ENCODE assay signal across 34 cellular contexts in the genomic region with DNA sequence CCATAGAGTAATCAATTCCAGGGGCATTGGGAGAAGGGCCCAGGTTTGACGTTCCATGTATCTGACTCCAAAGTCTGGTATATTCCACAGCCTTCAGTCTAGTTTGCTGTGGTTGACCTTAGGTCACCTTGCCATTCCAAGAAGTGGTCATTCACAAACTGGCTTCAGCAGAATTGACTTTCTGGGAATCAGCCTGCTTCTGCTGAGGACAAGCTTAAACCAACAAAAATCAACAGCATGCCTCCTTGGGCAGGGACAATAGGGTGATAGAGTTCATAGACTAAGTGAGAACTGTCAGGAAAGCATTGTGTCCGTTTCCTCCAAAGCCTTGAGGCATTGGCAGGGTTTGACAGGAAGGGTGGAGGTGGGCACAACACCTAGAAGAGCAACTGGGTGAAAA.
"Had no signal": no experiment of that assay in that cellular context is flagged by ENCODE, and none has a peak within 500 bp of the region (broad histone marks: within the 10 kb centered on the region; RNA-seq: fewer than 3 reads in every experiment).

No MANE protein-coding gene starts in this region.

- H3K4me3 ChIP-seq: Peyer's patch had no signal

- H3K9me3 ChIP-seq: Peyer's patch had no signal

- ATAC-seq: activated CD8-positive, alpha-beta memory T cell treated with anti-CD3 and anti-CD28 coated beads, Interleukin-2, amount 10 ng/mL, durations not matched to agents 7 days and 5 days; activated naive CD8-positive, alpha-beta T cell treated with anti-CD3 and anti-CD28 coated beads, Interleukin-2, amount 50 U/mL, for 24 hours had no signal

- H3K4me1 Mint-ChIP-seq: activated CD4-positive, alpha-beta memory T cell treated with anti-CD3 and anti-CD28 coated beads, Interleukin-2, amount 10 ng/mL, durations not matched to agents 7 days and 5 days; activated naive CD4-positive, alpha-beta T cell treated with anti-CD3 and anti-CD28 coated beads, Interleukin-2, amount 10 ng/mL, durations not matched to agents 7 days and 5 days had no signal

- H3K27me3 ChIP-seq: brain microvascular endothelial cell, Peyer's patch had no signal

- DNase-seq: activated B cell treated with CpG ODN at 0.5 μM for 24 hours; activated CD4-positive, alpha-beta memory T cell treated with anti-CD3 and anti-CD28 coated beads, Interleukin-2, amount 10 ng/mL, durations not matched to agents 7 days and 5 days; activated CD4-positive, alpha-beta T cell treated with anti-CD3 and anti-CD28 coated beads for 4 hours; activated CD4-positive, CD25-positive, alpha-beta regulatory T cell treated with anti-CD3 and anti-CD28 coated beads, Interleukin-2, amount 50 U/mL, for 72 hours; activated CD8-positive, alpha-beta memory T cell treated with anti-CD3 and anti-CD28 coated beads for 24 hours; activated CD8-positive, alpha-beta memory T cell treated with anti-CD3 and anti-CD28 coated beads, Interleukin-2, amount 10 ng/mL, durations not matched to agents 7 days and 5 days; activated CD8-positive, alpha-beta memory T cell treated with anti-CD3 and anti-CD28 coated beads, Interleukin-2, amount 50 U/mL, for 48 hours; activated effector memory CD4-positive, alpha-beta T cell treated with Interleukin-2 at 50 U/mL for 16 hours; activated naive CD4-positive, alpha-beta T cell treated with anti-CD3 and anti-CD28 coated beads, Interleukin-2, amount 10 ng/mL, durations not matched to agents 7 days and 5 days; activated naive CD8-positive, alpha-beta T cell treated with anti-CD3 and anti-CD28 coated beads, Interleukin-2, amount 50 U/mL, for 24 hours; activated T-cell treated with anti-CD3 and anti-CD28 coated beads, Interleukin-2, amount 50 U/mL, for 48 hours; aorta; brain microvascular endothelial cell; central memory CD4-positive, alpha-beta T cell; KG1; NCI-H1092 treated with DMSO at 0.1 percent for 48 hours; NCI-H1417; NCI-H146; NCI-H187; NCI-H2029 treated with DMSO at 0.1 percent for 48 hours; NCI-H2107; NCI-H2171; NCI-H510A; NCI-H526; NCI-H748 treated with DMSO at 0.1 percent for 48 hours; Peyer's patch; RPMI8226; SIG-M5; SW 1271; T-helper 1 cell; T-helper 2 cell; T-helper 9 cell had no signal

- H3K27me3 Mint-ChIP-seq: activated naive CD8-positive, alpha-beta T cell treated with anti-CD3 and anti-CD28 coated beads, Interleukin-2, amount 50 U/mL, for 24 hours had no signal

- H3K27ac ChIP-seq: brain microvascular endothelial cell, Peyer's patch, VCaP had no signal

- H3K27ac Mint-ChIP-seq: activated B cell treated with CpG ODN at 0.5 μM for 24 hours; activated CD4-positive, alpha-beta memory T cell treated with anti-CD3 and anti-CD28 coated beads, Interleukin-2, amount 10 ng/mL, durations not matched to agents 7 days and 5 days; activated CD8-positive, alpha-beta memory T cell treated with anti-CD3 and anti-CD28 coated beads, Interleukin-2, amount 10 ng/mL, durations not matched to agents 7 days and 5 days; activated naive CD4-positive, alpha-beta T cell treated with anti-CD3 and anti-CD28 coated beads, Interleukin-2, amount 10 ng/mL, durations not matched to agents 7 days and 5 days; activated naive CD8-positive, alpha-beta T cell; activated naive CD8-positive, alpha-beta T cell treated with anti-CD3 and anti-CD28 coated beads, Interleukin-2, amount 50 U/mL, for 24 hours had no signal

- H3K4me3 Mint-ChIP-seq: activated B cell treated with CpG ODN at 0.5 μM for 24 hours; activated CD4-positive, alpha-beta memory T cell treated with anti-CD3 and anti-CD28 coated beads, Interleukin-2, amount 10 ng/mL, durations not matched to agents 7 days and 5 days; activated CD8-positive, alpha-beta memory T cell treated with anti-CD3 and anti-CD28 coated beads, Interleukin-2, amount 10 ng/mL, durations not matched to agents 7 days and 5 days; activated naive CD4-positive, alpha-beta T cell treated with anti-CD3 and anti-CD28 coated beads, Interleukin-2, amount 10 ng/mL, durations not matched to agents 7 days and 5 days; activated naive CD8-positive, alpha-beta T cell; activated naive CD8-positive, alpha-beta T cell treated with anti-CD3 and anti-CD28 coated beads, Interleukin-2, amount 50 U/mL, for 24 hours had no signal

- H3K36me3 Mint-ChIP-seq: activated CD8-positive, alpha-beta memory T cell treated with anti-CD3 and anti-CD28 coated beads, Interleukin-2, amount 10 ng/mL, durations not matched to agents 7 days and 5 days; activated naive CD4-positive, alpha-beta T cell treated with anti-CD3 and anti-CD28 coated beads, Interleukin-2, amount 10 ng/mL, durations not matched to agents 7 days and 5 days; activated naive CD8-positive, alpha-beta T cell had no signal

- H3K9me3 Mint-ChIP-seq: activated CD4-positive, alpha-beta memory T cell treated with anti-CD3 and anti-CD28 coated beads, Interleukin-2, amount 10 ng/mL, durations not matched to agents 7 days and 5 days; activated naive CD4-positive, alpha-beta T cell treated with anti-CD3 and anti-CD28 coated beads, Interleukin-2, amount 10 ng/mL, durations not matched to agents 7 days and 5 days; activated naive CD8-positive, alpha-beta T cell treated with anti-CD3 and anti-CD28 coated beads, Interleukin-2, amount 50 U/mL, for 24 hours had no signal

- H3K36me3 ChIP-seq: brain microvascular endothelial cell, Peyer's patch had no signal
